In the genomic region with DNA sequence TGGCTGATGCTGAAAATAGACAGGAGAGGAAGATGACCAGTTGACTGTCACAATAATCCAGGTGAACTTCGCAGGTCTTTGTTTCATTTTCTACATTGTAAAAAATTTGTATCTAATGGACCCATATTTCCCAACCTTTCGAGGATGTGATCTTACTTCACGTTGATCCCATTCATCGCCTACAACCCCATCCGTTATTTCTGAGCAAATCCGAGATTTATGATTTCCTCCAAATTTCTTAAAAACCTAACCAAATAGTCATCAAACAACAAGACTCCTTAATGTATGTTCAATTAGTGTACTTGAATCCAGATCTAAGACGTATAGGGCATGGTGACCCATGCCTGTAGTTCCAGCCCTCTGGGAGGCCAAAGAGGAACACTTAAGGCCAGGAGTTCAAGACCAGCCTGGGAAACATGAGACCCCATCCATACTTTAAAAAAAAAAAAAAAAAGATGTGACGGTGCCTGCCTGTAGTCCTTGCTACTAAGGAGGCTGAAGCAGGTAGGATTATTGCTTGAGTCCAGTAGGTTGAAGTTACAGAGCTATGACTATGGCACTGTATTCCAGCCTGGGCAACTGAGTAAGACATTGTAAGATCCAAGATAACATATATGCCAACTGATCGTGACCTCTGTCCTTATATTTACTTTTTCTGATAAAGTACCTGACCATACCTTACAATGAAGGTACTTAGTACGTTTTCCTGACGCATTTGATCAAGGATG, we compare ENCODE assay signal across 1 cellular context.
TF ChIP-seq lines count a peak whose summit lies in the region.

No MANE protein-coding gene starts in this region.

TF ChIP-seq in HepG2, 621 proteins besides CTCF, POLR2A, EP300 and RAD21 (continued from another document):
- TF ChIP-seq, protein P1, sequence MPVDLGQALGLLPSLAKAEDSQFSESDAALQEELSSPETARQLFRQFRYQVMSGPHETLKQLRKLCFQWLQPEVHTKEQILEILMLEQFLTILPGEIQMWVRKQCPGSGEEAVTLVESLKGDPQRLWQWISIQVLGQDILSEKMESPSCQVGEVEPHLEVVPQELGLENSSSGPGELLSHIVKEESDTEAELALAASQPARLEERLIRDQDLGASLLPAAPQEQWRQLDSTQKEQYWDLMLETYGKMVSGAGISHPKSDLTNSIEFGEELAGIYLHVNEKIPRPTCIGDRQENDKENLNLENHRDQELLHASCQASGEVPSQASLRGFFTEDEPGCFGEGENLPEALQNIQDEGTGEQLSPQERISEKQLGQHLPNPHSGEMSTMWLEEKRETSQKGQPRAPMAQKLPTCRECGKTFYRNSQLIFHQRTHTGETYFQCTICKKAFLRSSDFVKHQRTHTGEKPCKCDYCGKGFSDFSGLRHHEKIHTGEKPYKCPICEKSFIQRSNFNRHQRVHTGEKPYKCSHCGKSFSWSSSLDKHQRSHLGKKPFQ (CRISPR knock-in tag; IDR thresholded peaks at IDR 0.05; ENCODE audit: insufficient replicate concordance) = no peak
- TF ChIP-seq ZNF335 (CRISPR knock-in tag; IDR thresholded peaks at IDR 0.05) = no peak
- no peak for TF ChIP-seq RFX5 (IDR thresholded peaks at IDR 0.05; ENCODE audit: low read depth, low read length)
- TF ChIP-seq, protein P2, sequence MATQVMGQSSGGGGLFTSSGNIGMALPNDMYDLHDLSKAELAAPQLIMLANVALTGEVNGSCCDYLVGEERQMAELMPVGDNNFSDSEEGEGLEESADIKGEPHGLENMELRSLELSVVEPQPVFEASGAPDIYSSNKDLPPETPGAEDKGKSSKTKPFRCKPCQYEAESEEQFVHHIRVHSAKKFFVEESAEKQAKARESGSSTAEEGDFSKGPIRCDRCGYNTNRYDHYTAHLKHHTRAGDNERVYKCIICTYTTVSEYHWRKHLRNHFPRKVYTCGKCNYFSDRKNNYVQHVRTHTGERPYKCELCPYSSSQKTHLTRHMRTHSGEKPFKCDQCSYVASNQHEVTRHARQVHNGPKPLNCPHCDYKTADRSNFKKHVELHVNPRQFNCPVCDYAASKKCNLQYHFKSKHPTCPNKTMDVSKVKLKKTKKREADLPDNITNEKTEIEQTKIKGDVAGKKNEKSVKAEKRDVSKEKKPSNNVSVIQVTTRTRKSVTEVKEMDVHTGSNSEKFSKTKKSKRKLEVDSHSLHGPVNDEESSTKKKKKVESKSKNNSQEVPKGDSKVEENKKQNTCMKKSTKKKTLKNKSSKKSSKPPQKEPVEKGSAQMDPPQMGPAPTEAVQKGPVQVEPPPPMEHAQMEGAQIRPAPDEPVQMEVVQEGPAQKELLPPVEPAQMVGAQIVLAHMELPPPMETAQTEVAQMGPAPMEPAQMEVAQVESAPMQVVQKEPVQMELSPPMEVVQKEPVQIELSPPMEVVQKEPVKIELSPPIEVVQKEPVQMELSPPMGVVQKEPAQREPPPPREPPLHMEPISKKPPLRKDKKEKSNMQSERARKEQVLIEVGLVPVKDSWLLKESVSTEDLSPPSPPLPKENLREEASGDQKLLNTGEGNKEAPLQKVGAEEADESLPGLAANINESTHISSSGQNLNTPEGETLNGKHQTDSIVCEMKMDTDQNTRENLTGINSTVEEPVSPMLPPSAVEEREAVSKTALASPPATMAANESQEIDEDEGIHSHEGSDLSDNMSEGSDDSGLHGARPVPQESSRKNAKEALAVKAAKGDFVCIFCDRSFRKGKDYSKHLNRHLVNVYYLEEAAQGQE (IDR thresholded peaks at IDR 0.05; ENCODE audit: borderline replicate concordance in 1 of 2, low read depth in 1 of 2, low read length in 2 of 2) = no peak
- TF ChIP-seq YEATS2 (CRISPR knock-in tag; IDR thresholded peaks at IDR 0.05; ENCODE audit: borderline replicate concordance) = no peak
- TF ChIP-seq SP2 (CRISPR knock-in tag; IDR thresholded peaks at IDR 0.05) = no peak
- TF ChIP-seq ETV5 (CRISPR knock-in tag; IDR thresholded peaks at IDR 0.05; ENCODE audit: borderline replicate concordance) = no peak
- TF ChIP-seq CENPX (CRISPR knock-in tag; IDR thresholded peaks at IDR 0.05) = no peak
- TF ChIP-seq KAT8 (CRISPR knock-in tag; IDR thresholded peaks at IDR 0.05) = no peak
- no peak for TF ChIP-seq FOXK1 (CRISPR knock-in tag; IDR thresholded peaks at IDR 0.05; ENCODE audit: borderline replicate concordance, low read depth)
- no peak for TF ChIP-seq ZNF180 (CRISPR knock-in tag; IDR thresholded peaks at IDR 0.05; ENCODE audit: borderline replicate concordance, low read depth)
- no peak for TF ChIP-seq XBP1 (CRISPR knock-in tag; IDR thresholded peaks at IDR 0.05)
- TF ChIP-seq, protein P3, sequence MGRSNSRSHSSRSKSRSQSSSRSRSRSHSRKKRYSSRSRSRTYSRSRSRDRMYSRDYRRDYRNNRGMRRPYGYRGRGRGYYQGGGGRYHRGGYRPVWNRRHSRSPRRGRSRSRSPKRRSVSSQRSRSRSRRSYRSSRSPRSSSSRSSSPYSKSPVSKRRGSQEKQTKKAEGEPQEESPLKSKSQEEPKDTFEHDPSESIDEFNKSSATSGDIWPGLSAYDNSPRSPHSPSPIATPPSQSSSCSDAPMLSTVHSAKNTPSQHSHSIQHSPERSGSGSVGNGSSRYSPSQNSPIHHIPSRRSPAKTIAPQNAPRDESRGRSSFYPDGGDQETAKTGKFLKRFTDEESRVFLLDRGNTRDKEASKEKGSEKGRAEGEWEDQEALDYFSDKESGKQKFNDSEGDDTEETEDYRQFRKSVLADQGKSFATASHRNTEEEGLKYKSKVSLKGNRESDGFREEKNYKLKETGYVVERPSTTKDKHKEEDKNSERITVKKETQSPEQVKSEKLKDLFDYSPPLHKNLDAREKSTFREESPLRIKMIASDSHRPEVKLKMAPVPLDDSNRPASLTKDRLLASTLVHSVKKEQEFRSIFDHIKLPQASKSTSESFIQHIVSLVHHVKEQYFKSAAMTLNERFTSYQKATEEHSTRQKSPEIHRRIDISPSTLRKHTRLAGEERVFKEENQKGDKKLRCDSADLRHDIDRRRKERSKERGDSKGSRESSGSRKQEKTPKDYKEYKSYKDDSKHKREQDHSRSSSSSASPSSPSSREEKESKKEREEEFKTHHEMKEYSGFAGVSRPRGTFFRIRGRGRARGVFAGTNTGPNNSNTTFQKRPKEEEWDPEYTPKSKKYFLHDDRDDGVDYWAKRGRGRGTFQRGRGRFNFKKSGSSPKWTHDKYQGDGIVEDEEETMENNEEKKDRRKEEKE (IDR thresholded peaks at IDR 0.05) = no peak
- TF ChIP-seq NFATC3 (CRISPR knock-in tag; IDR thresholded peaks at IDR 0.05) = no peak
- peak; percentile 60 for TF ChIP-seq AGO2 (optimal IDR thresholded peaks at IDR 0.05; ENCODE audit: low read depth, low read length)
- TF ChIP-seq, protein P4, sequence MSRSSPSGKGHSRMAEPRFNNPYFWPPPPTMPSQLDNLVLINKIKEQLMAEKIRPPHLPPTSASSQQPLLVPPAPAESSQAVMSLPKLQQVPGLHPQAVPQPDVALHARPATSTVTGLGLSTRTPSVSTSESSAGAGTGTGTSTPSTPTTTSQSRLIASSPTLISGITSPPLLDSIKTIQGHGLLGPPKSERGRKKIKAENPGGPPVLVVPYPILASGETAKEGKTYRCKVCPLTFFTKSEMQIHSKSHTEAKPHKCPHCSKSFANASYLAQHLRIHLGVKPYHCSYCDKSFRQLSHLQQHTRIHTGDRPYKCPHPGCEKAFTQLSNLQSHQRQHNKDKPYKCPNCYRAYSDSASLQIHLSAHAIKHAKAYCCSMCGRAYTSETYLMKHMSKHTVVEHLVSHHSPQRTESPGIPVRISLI (CRISPR knock-in tag; IDR thresholded peaks at IDR 0.05; ENCODE audit: borderline replicate concordance) = no peak
- no peak for TF ChIP-seq KMT2B (CRISPR knock-in tag; IDR thresholded peaks at IDR 0.05)
- TF ChIP-seq TAF15 (IDR thresholded peaks at IDR 0.05; ENCODE audit: low read depth, low read length, poor library complexity, severe bottlenecking) = no peak
- TF ChIP-seq, protein P5, sequence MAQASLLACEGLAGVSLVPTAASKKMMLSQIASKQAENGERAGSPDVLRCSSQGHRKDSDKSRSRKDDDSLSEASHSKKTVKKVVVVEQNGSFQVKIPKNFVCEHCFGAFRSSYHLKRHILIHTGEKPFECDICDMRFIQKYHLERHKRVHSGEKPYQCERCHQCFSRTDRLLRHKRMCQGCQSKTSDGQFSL (CRISPR knock-in tag; IDR thresholded peaks at IDR 0.05) = 0 out of 2 replicates have a peak, but pooled peaks have one; percentile 29
- no peak for TF ChIP-seq ELF3 (CRISPR knock-in tag; IDR thresholded peaks at IDR 0.05)
- no peak for TF ChIP-seq RXRA (CRISPR knock-in tag; IDR thresholded peaks at IDR 0.05)
- TF ChIP-seq MXI1 (IDR thresholded peaks at IDR 0.05; ENCODE audit: borderline replicate concordance, low read depth, low read length) = no peak
- TF ChIP-seq ZZZ3 (CRISPR knock-in tag; IDR thresholded peaks at IDR 0.05; ENCODE audit: borderline replicate concordance) = no peak
- TF ChIP-seq, protein P6, sequence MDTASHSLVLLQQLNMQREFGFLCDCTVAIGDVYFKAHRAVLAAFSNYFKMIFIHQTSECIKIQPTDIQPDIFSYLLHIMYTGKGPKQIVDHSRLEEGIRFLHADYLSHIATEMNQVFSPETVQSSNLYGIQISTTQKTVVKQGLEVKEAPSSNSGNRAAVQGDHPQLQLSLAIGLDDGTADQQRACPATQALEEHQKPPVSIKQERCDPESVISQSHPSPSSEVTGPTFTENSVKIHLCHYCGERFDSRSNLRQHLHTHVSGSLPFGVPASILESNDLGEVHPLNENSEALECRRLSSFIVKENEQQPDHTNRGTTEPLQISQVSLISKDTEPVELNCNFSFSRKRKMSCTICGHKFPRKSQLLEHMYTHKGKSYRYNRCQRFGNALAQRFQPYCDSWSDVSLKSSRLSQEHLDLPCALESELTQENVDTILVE (CRISPR knock-in tag; IDR thresholded peaks at IDR 0.05) = 0 out of 2 replicates have a peak, but pooled peaks have one; percentile 23
